Comparison of ENCODE assay signal across 11 cellular contexts in genomic region chr5:139298242-139298641, GRCh38. TPM values are rescaled to one million over a fixed set of nuclear protein-coding genes. Genes with fewer than 3 reads are reported as not detected.
A peak's percentile ranks its signal among the peaks of the same experiment; 100 is the strongest.
DNase-seq lines count a peak whose midpoint lies in the region; ATAC-seq and TF ChIP-seq lines count a peak whose summit lies in the region.
"Had no signal": no experiment of that assay in that cellular context is flagged by ENCODE, and none has a peak within 500 bp of the region (broad histone marks: within the 10 kb centered on the region; RNA-seq: fewer than 3 reads in every experiment).

No MANE protein-coding gene starts in this region.

- POLR2A ChIA-PET in CD4-positive, alpha-beta memory T cell (lab: Charles Lee; ENCODE audit: partially characterized antibody), result interaction anchor here (0.8 to 2.8 kb wide), 3 partner anchors 23 to 44 kb away, joined by 3 to 18 read pairs (median 9); no protein-coding TSS in a partner anchor

- no peaks in the 10 kb centered on the region for H3K9me3 ChIP-seq in CD4-positive, alpha-beta memory T cell (ENCODE audit: control insufficient read depth in 1 of 2, low read length in 2 of 2)
- H3K9me3 ChIP-seq in HUES64 (ENCODE audit: insufficient read depth, low read depth, low read length), result no peaks in the 10 kb centered on the region
- no peaks in the 10 kb centered on the region for H3K9me3 ChIP-seq in heart left ventricle

- no peaks in the 10 kb centered on the region for H3K27me3 ChIP-seq in CD4-positive, alpha-beta memory T cell (ENCODE audit: insufficient read depth, low read length)
- H3K27me3 ChIP-seq in HUES64 (ENCODE audit: insufficient read depth, low read length), result no peaks in the 10 kb centered on the region
- H3K27me3 ChIP-seq in heart left ventricle, result no peaks in the 10 kb centered on the region

- peak overlapping the region; percentile 44 to 99 (median 79) for H3K27ac Mint-ChIP-seq in CD4-positive, alpha-beta memory T cell
- H3K27ac Mint-ChIP-seq in activated naive CD8-positive, alpha-beta T cell treated with anti-CD3 and anti-CD28 coated beads, Interleukin-2, amount 50 U/mL, for 24 hours, result peak overlapping the region; percentile 47
- peak overlapping the region; percentile 38 to 55 for H3K27ac Mint-ChIP-seq in natural killer cell treated with Interleukin-12 subunit alpha and Interleukin-12 subunit beta and Interleukin-15 and Interleukin-18, amount 100 ng/mL, for 72 hours

- H3K4me1 Mint-ChIP-seq in CD4-positive, alpha-beta memory T cell, result peaks cover 61 to 93% (median 73%) of the 10 kb centered on the region in 4 donors
- H3K4me1 Mint-ChIP-seq in activated naive CD8-positive, alpha-beta T cell treated with anti-CD3 and anti-CD28 coated beads, Interleukin-2, amount 50 U/mL, for 24 hours, result peaks cover 80% of the 10 kb centered on the region
- peaks cover 52 to 68% of the 10 kb centered on the region in 2 donors for H3K4me1 Mint-ChIP-seq in natural killer cell treated with Interleukin-12 subunit alpha and Interleukin-12 subunit beta and Interleukin-15 and Interleukin-18, amount 100 ng/mL, for 72 hours (ENCODE audit: low read depth in 2 of 2)

- no peaks in the 10 kb centered on the region for H3K27me3 Mint-ChIP-seq in CD4-positive, alpha-beta memory T cell
- H3K27me3 Mint-ChIP-seq in activated naive CD8-positive, alpha-beta T cell treated with anti-CD3 and anti-CD28 coated beads, Interleukin-2, amount 50 U/mL, for 24 hours, result no peaks in the 10 kb centered on the region
- H3K27me3 Mint-ChIP-seq in natural killer cell treated with Interleukin-12 subunit alpha and Interleukin-12 subunit beta and Interleukin-15 and Interleukin-18, amount 100 ng/mL, for 72 hours, result no peaks in the 10 kb centered on the region

- H3K9ac ChIP-seq in HUES64 (ENCODE audit: low read depth, low read length), result peak overlapping the region; percentile 14; the same call in 1 of the 2 replicates

- H3K36me3 ChIP-seq in CD4-positive, alpha-beta memory T cell (ENCODE audit: insufficient read depth, low read length), result no peaks in the 10 kb centered on the region
- H3K36me3 ChIP-seq in HUES64 (ENCODE audit: insufficient read depth, low read length), result peaks cover 23% of the 10 kb centered on the region
- no peaks in the 10 kb centered on the region for H3K36me3 ChIP-seq in heart left ventricle

- CTCF ChIA-PET in CD4-positive, alpha-beta memory T cell (lab: Charles Lee; ENCODE audit: partially characterized antibody), result no interaction called here

- H3K9me3 Mint-ChIP-seq in CD4-positive, alpha-beta memory T cell, result no peaks in the 10 kb centered on the region
- no peaks in the 10 kb centered on the region for H3K9me3 Mint-ChIP-seq in activated naive CD8-positive, alpha-beta T cell treated with anti-CD3 and anti-CD28 coated beads, Interleukin-2, amount 50 U/mL, for 24 hours
- no peaks in the 10 kb centered on the region for H3K9me3 Mint-ChIP-seq in natural killer cell treated with Interleukin-12 subunit alpha and Interleukin-12 subunit beta and Interleukin-15 and Interleukin-18, amount 100 ng/mL, for 72 hours

- 79% methylated on average over 11 of the region's 11 CpGs for WGBS in HUES64
- WGBS in heart left ventricle, 4 donors, result 53 to 62% (median 59%) methylated on average over 11 of the region's 11 CpGs

- TF ChIP-seq POLR2A in heart left ventricle (IDR thresholded peaks at IDR 0.05), result no peak

- no peak overlapping the region for H3K27ac ChIP-seq in CD4-positive, alpha-beta memory T cell (ENCODE audit: low read depth, low read length)
- no peak overlapping the region for H3K27ac ChIP-seq in HUES64 (ENCODE audit: low read depth, low read length)
- no peak overlapping the region for H3K27ac ChIP-seq in heart left ventricle

- no peak for TF ChIP-seq CTCF in heart left ventricle (IDR thresholded peaks at IDR 0.05)

- peaks cover 7 to 52% of the 10 kb centered on the region in 2 donors for H3K36me3 Mint-ChIP-seq in CD4-positive, alpha-beta memory T cell
- peaks cover 47% of the 10 kb centered on the region for H3K36me3 Mint-ChIP-seq in activated naive CD8-positive, alpha-beta T cell treated with anti-CD3 and anti-CD28 coated beads, Interleukin-2, amount 50 U/mL, for 24 hours (ENCODE audit: low read depth)
- peaks cover 19% of the 10 kb centered on the region for H3K36me3 Mint-ChIP-seq in natural killer cell treated with Interleukin-12 subunit alpha and Interleukin-12 subunit beta and Interleukin-15 and Interleukin-18, amount 100 ng/mL, for 72 hours

- DNase-seq in CD4-positive, alpha-beta memory T cell, result no peak
- DNase-seq in activated naive CD8-positive, alpha-beta T cell treated with anti-CD3 and anti-CD28 coated beads, Interleukin-2, amount 50 U/mL, for 24 hours, result no peak
- DNase-seq in natural killer cell treated with Interleukin-12 subunit alpha and Interleukin-12 subunit beta and Interleukin-15 and Interleukin-18, amount 100 ng/mL, for 72 hours (ENCODE audit: low spot score), result no peak
- DNase-seq in superior temporal gyrus (ENCODE audit: extremely low spot score), result no peak
- DNase-seq in heart left ventricle, result no peak
- DNase-seq: KBM-7, midbrain had no signal

- no peak overlapping the region for H3K4me3 ChIP-seq in CD4-positive, alpha-beta memory T cell (ENCODE audit: low read length in 2 of 2)
- H3K4me3 ChIP-seq in HUES64 (ENCODE audit: low read length) (peak overlapping the region; percentile 82; the same call in 1 of the 2 replicates), heart left ventricle (peak overlapping the region in 1 of 12 donors; percentile 11)

- H3K4me3 Mint-ChIP-seq in CD4-positive, alpha-beta memory T cell, result peak overlapping the region; percentile 53 to 99 (median 75)
- peak overlapping the region; percentile 39 for H3K4me3 Mint-ChIP-seq in activated naive CD8-positive, alpha-beta T cell treated with anti-CD3 and anti-CD28 coated beads, Interleukin-2, amount 50 U/mL, for 24 hours
- H3K4me3 Mint-ChIP-seq in natural killer cell treated with Interleukin-12 subunit alpha and Interleukin-12 subunit beta and Interleukin-15 and Interleukin-18, amount 100 ng/mL, for 72 hours, result peak overlapping the region; percentile 98

- no peak for ATAC-seq in activated naive CD8-positive, alpha-beta T cell treated with anti-CD3 and anti-CD28 coated beads, Interleukin-2, amount 50 U/mL, for 24 hours
- ATAC-seq in natural killer cell treated with Interleukin-12 subunit alpha and Interleukin-12 subunit beta and Interleukin-15 and Interleukin-18, amount 100 ng/mL, for 72 hours, result no peak
- no peak for ATAC-seq in heart left ventricle
- ATAC-seq in GM18520 (IDR thresholded peaks at IDR 0.05; ENCODE audit: unreplicated experiment), result no peak
- no peak for ATAC-seq in esophagus mucosa
- ATAC-seq: right cardiac atrium had no signal

- H3K4me1 ChIP-seq in CD4-positive, alpha-beta memory T cell (ENCODE audit: insufficient read depth, low read length), result peaks cover 84% of the 10 kb centered on the region
- H3K4me1 ChIP-seq in HUES64 (ENCODE audit: insufficient read depth, low read length), result peaks cover 38% of the 10 kb centered on the region
- H3K4me1 ChIP-seq in heart left ventricle, result peaks cover 15 to 87% (median 73%) of the 10 kb centered on the region in 12 donors

- intact Hi-C loops in CD4-positive, alpha-beta memory T cell (cut with micrococcal nuclease), result no loop called here
- intact Hi-C loops in heart left ventricle (cut with DNase I), result loop anchor here in 6 of 10 donors (5.0 to 10.0 kb wide), 4 partner anchors 39 to 97 kb away; partner anchors contain the start of genes PAIP2 (in 3 of the 6) and PROB1 (in 1 of the 6)

RNA-seq across cellular contexts. Expression of gene MATR3, which starts 4.7 kb away (rescaled TPM):
- 100 to 1,000 TPM; 228 to 255 TPM for total RNA-seq in CD4-positive, alpha-beta memory T cell
- polyA plus RNA-seq in CD4-positive, alpha-beta memory T cell, result 100 to 1,000 TPM; 377 to 419 TPM
- 432 TPM for polyA plus RNA-seq in HUES64 (2013, experiment 1 of 2)
- 426 TPM for polyA plus RNA-seq in HUES64 (2013, experiment 2 of 2)
- 100 to 1,000 TPM; 206 to 229 TPM for total RNA-seq in natural killer cell treated with Interleukin-12 subunit alpha and Interleukin-12 subunit beta and Interleukin-15 and Interleukin-18, amount 100 ng/mL, for 72 hours
- total RNA-seq in heart left ventricle (100 to 1,000 TPM; 133 to 208 (median 139) TPM), esophagus mucosa (60.5 TPM)
- 100 to 1,000 TPM in 1 of 2 donors, 10 to 100 TPM in 1; 97.2 to 115 TPM for polyA plus RNA-seq in heart left ventricle

RNA-seq across cellular contexts. Expression of gene PAIP2, which starts 43.4 kb away (rescaled TPM):
- total RNA-seq in CD4-positive, alpha-beta memory T cell, result 100 to 1,000 TPM; 109 to 112 TPM
- 100 to 1,000 TPM; 309 to 503 TPM for polyA plus RNA-seq in CD4-positive, alpha-beta memory T cell
- 142 TPM for polyA plus RNA-seq in HUES64 (2013, experiment 1 of 2)
- 165 TPM for polyA plus RNA-seq in HUES64 (2013, experiment 2 of 2)
- total RNA-seq in natural killer cell treated with Interleukin-12 subunit alpha and Interleukin-12 subunit beta and Interleukin-15 and Interleukin-18, amount 100 ng/mL, for 72 hours, result 10 to 100 TPM; 38.1 to 77.5 TPM
- total RNA-seq in heart left ventricle (100 to 1,000 TPM; 111 to 154 (median 132) TPM), esophagus mucosa (38.1 TPM)
- 100 to 1,000 TPM in 1 of 2 donors, 10 to 100 TPM in 1; 93.2 to 138 TPM for polyA plus RNA-seq in heart left ventricle

Comparison
In these comparisons a context has a peak if more than half of its experiments do, and no peak if none do; other contexts are left out.
1. H3K4me3 Mint-ChIP-seq: peak in every context shown above with its lines; median percentile 98 in natural killer cell treated with Interleukin-12 subunit alpha and Interleukin-12 subunit beta and Interleukin-15 and Interleukin-18, amount 100 ng/mL, for 72 hours; 75 in CD4-positive, alpha-beta memory T cell; 39 in activated naive CD8-positive, alpha-beta T cell treated with anti-CD3 and anti-CD28 coated beads, Interleukin-2, amount 50 U/mL, for 24 hours.